9 cellular contexts compared by ENCODE assay signal in the genomic region with DNA sequence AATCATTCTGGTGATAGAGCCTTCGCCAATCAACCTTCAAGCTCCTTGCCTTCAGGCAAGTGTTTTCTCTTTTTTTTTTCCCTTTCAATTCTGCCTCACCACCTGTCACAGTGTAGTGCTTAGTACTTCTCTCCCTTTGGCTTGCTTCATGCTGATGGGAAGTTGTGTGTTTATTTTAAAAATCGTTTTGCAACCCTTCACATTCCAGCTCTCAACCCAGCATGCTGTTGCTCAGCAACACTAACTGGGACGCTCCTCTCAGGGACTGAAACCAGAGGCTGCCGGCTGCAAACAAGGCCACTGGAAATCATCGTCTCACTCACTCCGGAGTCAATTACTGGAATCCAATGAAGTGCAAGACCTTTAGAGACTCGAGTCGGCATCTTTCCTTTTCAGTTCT.
A peak's percentile ranks its signal among the peaks of the same experiment; 100 is the strongest.
DNase-seq lines count a peak whose midpoint lies in the region; ATAC-seq and TF ChIP-seq lines count a peak whose summit lies in the region.
"Had no signal": no experiment of that assay in that cellular context is flagged by ENCODE, and none has a peak within 500 bp of the region (broad histone marks: within the 10 kb centered on the region; RNA-seq: fewer than 3 reads in every experiment).

No MANE protein-coding gene starts in this region.

- ATAC-seq in GM18861 (IDR thresholded peaks at IDR 0.05; ENCODE audit: unreplicated experiment) (no peak), GM21360 (IDR thresholded peaks at IDR 0.05; ENCODE audit: unreplicated experiment) (no peak)
- ATAC-seq: GM12878 had no signal

- DNase-seq in DMS53 treated with DMSO at 0.1 percent for 48 hours (lab: John Stamatoyannopoulos, UW; ENCODE audit: unreplicated experiment) (peak; percentile 60), NCI-H345 treated with DMSO at 0.1 percent for 48 hours (lab: John Stamatoyannopoulos, UW; ENCODE audit: unreplicated experiment) (peak; percentile 87), fibroblast of pulmonary artery (ENCODE audit: low read depth) (peak; percentile 91), occipital lobe (lab: John Stamatoyannopoulos, UW) (peak; percentile 65), cerebellar nuclear complex (lab: John Stamatoyannopoulos, UW) (no peak)
- DNase-seq in activated CD4-positive, alpha-beta T cell treated with anti-CD3 and anti-CD28 coated beads for 4 hours = no peak

- no peak for TF ChIP-seq CTCF in fibroblast of pulmonary artery (IDR thresholded peaks at IDR 0.05; ENCODE audit: low read length, missing control alignments)

- no peak overlapping the region for H3K4me3 ChIP-seq in fibroblast of pulmonary artery (replicated peaks; ENCODE audit: low read depth, low read length)
- H3K4me3 ChIP-seq: GM12878 had no signal

Comparison
In these comparisons a context has a peak if more than half of its experiments do, and no peak if none do; other contexts are left out.
1. DNase-seq: peak in DMS53 treated with DMSO at 0.1 percent for 48 hours (single experiment), NCI-H345 treated with DMSO at 0.1 percent for 48 hours (single experiment), fibroblast of pulmonary artery (single experiment) and occipital lobe (single experiment); none in cerebellar nuclear complex (0 of 2) and activated CD4-positive, alpha-beta T cell treated with anti-CD3 and anti-CD28 coated beads for 4 hours (0 of 2).